22 cellular contexts compared by ENCODE assay signal in genomic region chr10:398954-399353, GRCh38.
"Had no signal": no experiment of that assay in that cellular context is flagged by ENCODE, and none has a peak within 500 bp of the region (broad histone marks: within the 10 kb centered on the region; RNA-seq: fewer than 3 reads in every experiment).

No MANE protein-coding gene starts in this region.

- H3K27me3 Mint-ChIP-seq: effector memory CD8-positive, alpha-beta T cell; naive thymus-derived CD8-positive, alpha-beta T cell; progenitor cell of endocrine pancreas had no signal

- H2AFZ ChIP-seq: hepatocyte had no signal

- FAIRE-seq: colon, urothelium cell line had no signal

- H3K4me2 ChIP-seq: hepatocyte had no signal

- H3K9me3 ChIP-seq: esophagus squamous epithelium, gastroesophageal sphincter, mucosa of descending colon, ovary, stomach, thoracic aorta, transverse colon had no signal

- H3K27ac Mint-ChIP-seq: dendritic cell treated with granulocyte-macrophage colony-stimulating factor and Interleukin-4, amounts not matched to agents 40 ng/mL and 50 ng/mL, for 4 days; effector memory CD8-positive, alpha-beta T cell; progenitor cell of endocrine pancreas had no signal

- H3K4me3 Mint-ChIP-seq: dendritic cell treated with granulocyte-macrophage colony-stimulating factor and Interleukin-4, amounts not matched to agents 40 ng/mL and 50 ng/mL, for 4 days; effector memory CD8-positive, alpha-beta T cell; naive thymus-derived CD8-positive, alpha-beta T cell had no signal

- H3K9me3 Mint-ChIP-seq: effector memory CD8-positive, alpha-beta T cell; naive thymus-derived CD8-positive, alpha-beta T cell had no signal

- H3K27ac ChIP-seq: esophagus squamous epithelium, gastroesophageal sphincter, hepatocyte, ovary, skin epidermis, stomach, thoracic aorta, transverse colon had no signal

- H3K36me3 ChIP-seq: ovary, transverse colon had no signal

- H3K79me2 ChIP-seq: hepatocyte had no signal

- H3K4me3 ChIP-seq: esophagus squamous epithelium, gastroesophageal sphincter, hepatocyte, mucosa of descending colon, ovary, skin epidermis, stomach, thoracic aorta, transverse colon had no signal

- H3K27me3 ChIP-seq: esophagus squamous epithelium, gastroesophageal sphincter, hepatocyte, ovary, stomach, transverse colon had no signal

- DNase-seq: cerebellar nuclear complex; effector memory CD8-positive, alpha-beta T cell; esophagus squamous epithelium; foreskin fibroblast; kidney glomerular epithelial cell; mucosa of descending colon; naive thymus-derived CD8-positive, alpha-beta T cell; ovary; stimulated activated CD4-positive, alpha-beta T cell treated with anti-CD3 and anti-CD28 coated beads, Interleukin-2, amount 100 ng/mL, for 24 hours; stimulated activated CD4-positive, alpha-beta T cell treated with anti-CD3 and anti-CD28 coated beads, Interleukin-4, amount 100 ng/mL, for 4 hours; stimulated activated naive CD4-positive, alpha-beta T cell; stomach; substantia nigra; transverse colon had no signal
